ENCODE assay signal across 8 cellular contexts in genomic region chr13:50222569-50223332, GRCh38.
DNase-seq lines count a peak whose midpoint lies in the region; ATAC-seq lines count a peak whose summit lies in the region.

No MANE protein-coding gene starts in this region.

- peak overlapping the region; percentile 51 to 63 (median 54) for H3K4me3 ChIP-seq in skeletal muscle tissue (ENCODE audit: low read length in 3 of 3)

- peak overlapping the region in 1 of 3 donors; percentile 40 for H3K9ac ChIP-seq in skeletal muscle tissue (ENCODE audit: low read depth in 1 of 3, low read length in 3 of 3)

- H3K27ac ChIP-seq in skeletal muscle tissue (ENCODE audit: low read depth, low read length): peak overlapping the region; percentile 29

- no peaks in the 10 kb centered on the region for H3K27me3 ChIP-seq in skeletal muscle tissue (ENCODE audit: control insufficient read depth in 3 of 3, insufficient read depth in 3 of 3, low read length in 3 of 3)

- no peaks in the 10 kb centered on the region for H3K36me3 ChIP-seq in skeletal muscle tissue (ENCODE audit: control insufficient read depth in 3 of 3, insufficient read depth in 3 of 3, low read length in 3 of 3)

- peaks cover 4 to 10% (median 6%) of the 10 kb centered on the region in 3 donors for H3K4me1 ChIP-seq in skeletal muscle tissue (ENCODE audit: control insufficient read depth in 3 of 3, insufficient read depth in 3 of 3, low read length in 3 of 3)

- H3K9me3 ChIP-seq in skeletal muscle tissue (ENCODE audit: control insufficient read depth in 3 of 3, low read length in 3 of 3): no peaks in the 10 kb centered on the region

- ATAC-seq in HG03175 (IDR thresholded peaks at IDR 0.05; ENCODE audit: unreplicated experiment) (peak; percentile 50), Right ventricle myocardium superior (ENCODE audit: poor library complexity) (peak; percentile 92), GM18870 (IDR thresholded peaks at IDR 0.05; ENCODE audit: unreplicated experiment) (no peak)

- intact Hi-C loops in Right ventricle myocardium superior (cut with DNase I): no loop called here

- DNase-seq in CD1c-positive myeloid dendritic cell (ENCODE audit: extremely low spot score) (peak; percentile 92), SKM-1 (lab: John Stamatoyannopoulos, UW; ENCODE audit: unreplicated experiment) (peak; percentile 68), Right ventricle myocardium superior (peak; percentile 90), NCI-H510A treated with DMSO at 0.1 percent for 48 hours (lab: John Stamatoyannopoulos, UW) (no peak), activated gamma-delta T cell (lab: John Stamatoyannopoulos, UW) (no peak)

Comparison
In these comparisons a context has a peak if more than half of its experiments do, and no peak if none do; other contexts are left out.
1. DNase-seq: peak in CD1c-positive myeloid dendritic cell (single experiment), SKM-1 (single experiment) and Right ventricle myocardium superior (single experiment); none in NCI-H510A treated with DMSO at 0.1 percent for 48 hours (single experiment) and activated gamma-delta T cell (single experiment).